ENCODE assay signal across 24 cellular contexts in the genomic region with DNA sequence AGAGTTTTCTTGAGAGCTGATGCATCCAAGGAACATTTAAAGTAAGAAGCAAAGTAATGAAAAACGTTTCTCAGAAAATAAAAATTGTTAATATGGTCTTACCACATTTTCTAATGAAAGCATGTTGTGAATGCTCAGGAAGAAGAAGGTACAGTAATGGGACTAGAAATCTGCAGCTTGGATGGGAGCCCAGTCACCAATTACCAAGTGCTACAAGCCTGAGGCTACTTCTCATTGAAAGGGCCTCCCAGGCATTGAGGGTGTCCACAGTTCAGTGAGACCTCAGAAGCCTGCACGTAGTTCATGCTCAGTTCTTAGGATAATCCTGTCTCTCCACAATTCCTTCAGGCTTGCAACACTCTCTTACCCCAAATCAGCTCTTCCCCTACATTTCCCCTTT. TPM values are rescaled to one million over a fixed set of nuclear protein-coding genes. Genes with fewer than 3 reads are reported as not detected.
DNase-seq lines count a peak whose midpoint lies in the region; ATAC-seq and TF ChIP-seq lines count a peak whose summit lies in the region.
"Had no signal": no experiment of that assay in that cellular context is flagged by ENCODE, and none has a peak within 500 bp of the region (broad histone marks: within the 10 kb centered on the region; RNA-seq: fewer than 3 reads in every experiment).

No MANE protein-coding gene starts in this region.

- H3K4me1 ChIP-seq in BE2C (peaks cover 33% of the 10 kb centered on the region), GM23338 (ENCODE audit: insufficient read depth) (peaks cover 12% of the 10 kb centered on the region), esophagus squamous epithelium (peaks cover 0 to 55% (median 0%) of the 10 kb centered on the region in 3 donors)
- H3K4me1 ChIP-seq: lower lobe of right lung, right lobe of liver had no signal

- TF ChIP-seq POLR2A in esophagus squamous epithelium (IDR thresholded peaks at IDR 0.05) = no peak

- peak overlapping the region; percentile 61; the same call in 1 of the 2 replicates for H3K4me2 ChIP-seq in GM23338
- H3K4me2 ChIP-seq: neural progenitor cell had no signal

- peaks cover 27% of the 10 kb centered on the region for H3K4me1 Mint-ChIP-seq in GM23338
- H3K4me1 Mint-ChIP-seq in mesothelial cell of epicardium = peaks cover 42% of the 10 kb centered on the region
- peaks cover 8% of the 10 kb centered on the region for H3K4me1 Mint-ChIP-seq in glutamatergic neuron (ENCODE audit: low read depth, unreplicated experiment)
- no peaks in the 10 kb centered on the region for H3K4me1 Mint-ChIP-seq in MCF 10A (ENCODE audit: insufficient read depth, unreplicated experiment)
- H3K4me1 Mint-ChIP-seq: activated naive CD4-positive, alpha-beta T cell treated with anti-CD3 and anti-CD28 coated beads, Interleukin-2, amount 10 ng/mL, durations not matched to agents 7 days and 5 days; neural progenitor cell had no signal

- no peaks in the 10 kb centered on the region for H3F3A ChIP-seq in GM23338 (replicated peaks; ENCODE audit: low read depth)

- H3K36me3 ChIP-seq in BE2C (no peaks in the 10 kb centered on the region), GM23338 (ENCODE audit: insufficient read depth) (no peaks in the 10 kb centered on the region), esophagus squamous epithelium (no peaks in the 10 kb centered on the region)
- H3K36me3 ChIP-seq: heart left ventricle, lower lobe of right lung, neural progenitor cell, right lobe of liver had no signal

- peaks cover 14% of the 10 kb centered on the region for H3K36me3 Mint-ChIP-seq in GM23338 (ENCODE audit: low read depth)
- peaks cover 10% of the 10 kb centered on the region for H3K36me3 Mint-ChIP-seq in mesothelial cell of epicardium
- H3K36me3 Mint-ChIP-seq in glutamatergic neuron (ENCODE audit: unreplicated experiment) = peaks cover 3% of the 10 kb centered on the region
- H3K36me3 Mint-ChIP-seq in MCF 10A (ENCODE audit: insufficient read depth, unreplicated experiment) = no peaks in the 10 kb centered on the region
- H3K36me3 Mint-ChIP-seq: activated naive CD4-positive, alpha-beta T cell treated with anti-CD3 and anti-CD28 coated beads, Interleukin-2, amount 10 ng/mL, durations not matched to agents 7 days and 5 days had no signal

- no peak overlapping the region for H3K4me3 Mint-ChIP-seq in GM23338
- no peak overlapping the region for H3K4me3 Mint-ChIP-seq in mesothelial cell of epicardium
- no peak overlapping the region for H3K4me3 Mint-ChIP-seq in glutamatergic neuron (ENCODE audit: unreplicated experiment)
- H3K4me3 Mint-ChIP-seq in MCF 10A (ENCODE audit: unreplicated experiment) = no peak overlapping the region
- H3K4me3 Mint-ChIP-seq: activated naive CD4-positive, alpha-beta T cell treated with anti-CD3 and anti-CD28 coated beads, Interleukin-2, amount 10 ng/mL, durations not matched to agents 7 days and 5 days; activated T-helper 1 cell treated with anti-CD3 and anti-CD28 coated beads, Interleukin-12 subunit alpha, Interleukin-12 subunit beta, Interleukin-2, Interleukin-4 antibody, amounts not matched to agents 30 ng/mL and 10 ng/mL and 1 ng/mL, durations not matched to agents 14 hours and 24 hours and 36 hours; CD4-positive, alpha-beta T cell; neural progenitor cell had no signal

- H3K27ac Mint-ChIP-seq in GM23338 = no peak overlapping the region
- H3K27ac Mint-ChIP-seq in mesothelial cell of epicardium = peak overlapping the region; percentile 18
- H3K27ac Mint-ChIP-seq in glutamatergic neuron (ENCODE audit: unreplicated experiment) = no peak overlapping the region
- no peak overlapping the region for H3K27ac Mint-ChIP-seq in MCF 10A (ENCODE audit: low read depth, unreplicated experiment)
- H3K27ac Mint-ChIP-seq: activated naive CD4-positive, alpha-beta T cell treated with anti-CD3 and anti-CD28 coated beads, Interleukin-2, amount 10 ng/mL, durations not matched to agents 7 days and 5 days; activated T-helper 1 cell treated with anti-CD3 and anti-CD28 coated beads, Interleukin-12 subunit alpha, Interleukin-12 subunit beta, Interleukin-2, Interleukin-4 antibody, amounts not matched to agents 30 ng/mL and 10 ng/mL and 1 ng/mL, durations not matched to agents 14 hours and 24 hours and 36 hours; CD4-positive, alpha-beta T cell; neural progenitor cell had no signal

- BruUV-seq in MCF 10A (replicated peaks; lab: Mats Ljungman, UMichigan) = no TSS peak

- POLR2A ChIA-PET in MCF 10A (lab: Yijun Ruan, JAX) = no interaction called here

- no peaks in the 10 kb centered on the region; the same call in 1 of the 2 replicates for H3K79me2 ChIP-seq in GM23338 (replicated peaks; ENCODE audit: insufficient read depth)

- no peak overlapping the region for H2AFZ ChIP-seq in GM23338
- H2AFZ ChIP-seq: GM23248, neural progenitor cell had no signal

- no peaks in the 10 kb centered on the region for H4K20me1 ChIP-seq in GM23338 (replicated peaks; ENCODE audit: insufficient read depth)

- ATAC-seq in GM23338 = no peak
- ATAC-seq: heart left ventricle, lower lobe of right lung, right lobe of liver had no signal

- H3K9me3 Mint-ChIP-seq in GM23338 (no peaks in the 10 kb centered on the region), mesothelial cell of epicardium (peaks cover 11% of the 10 kb centered on the region), glutamatergic neuron (ENCODE audit: unreplicated experiment) (no peaks in the 10 kb centered on the region), MCF 10A (ENCODE audit: unreplicated experiment) (no peaks in the 10 kb centered on the region)
- H3K9me3 Mint-ChIP-seq: activated T-helper 1 cell treated with anti-CD3 and anti-CD28 coated beads, Interleukin-12 subunit alpha, Interleukin-12 subunit beta, Interleukin-2, Interleukin-4 antibody, amounts not matched to agents 30 ng/mL and 10 ng/mL and 1 ng/mL, durations not matched to agents 14 hours and 24 hours and 36 hours had no signal

- TF ChIP-seq CTCF in BE2C (IDR thresholded peaks at IDR 0.05; ENCODE audit: low read depth, low read length) = no peak
- no peak for TF ChIP-seq CTCF in GM23338 (conservative IDR thresholded peaks at IDR 0.05; ENCODE audit: low read depth in 2 of 2)
- TF ChIP-seq CTCF in mesothelial cell of epicardium (IDR thresholded peaks at IDR 0.05; ENCODE audit: unreplicated experiment) = no peak
- no peak for TF ChIP-seq CTCF in esophagus squamous epithelium (IDR thresholded peaks at IDR 0.05)
- no peak for TF ChIP-seq CTCF in glutamatergic neuron (IDR thresholded peaks at IDR 0.05; ENCODE audit: partially characterized antibody, unreplicated experiment)
- no peak for TF ChIP-seq CTCF in MCF 10A (IDR thresholded peaks at IDR 0.05; ENCODE audit: unreplicated experiment)

- peaks cover 3% of the 10 kb centered on the region; the same call in 1 of the 2 replicates for H3K9me3 ChIP-seq in BE2C
- H3K9me3 ChIP-seq in esophagus squamous epithelium = peaks cover 0 to 4% (median 0%) of the 10 kb centered on the region in 3 donors
- H3K9me3 ChIP-seq: lower lobe of right lung, right lobe of liver had no signal

- DNase-seq in BE2C (peak; percentile 73), GM23338 (ENCODE audit: low spot score) (no peak), NCI-H446 (lab: John Stamatoyannopoulos, UW) (peak; percentile 58 to 71), mesothelial cell of epicardium (ENCODE audit: low spot score in 2 of 2, unreplicated experiment in 2 of 2) (no peak), esophagus squamous epithelium (lab: John Stamatoyannopoulos, UW) (no peak), glutamatergic neuron (no peak), MCF 10A (ENCODE audit: unreplicated experiment) (no peak)
- DNase-seq: activated CD4-positive, CD25-positive, alpha-beta regulatory T cell; activated naive CD4-positive, alpha-beta T cell treated with anti-CD3 and anti-CD28 coated beads, Interleukin-2, amount 10 ng/mL, durations not matched to agents 7 days and 5 days; CD4-positive, alpha-beta T cell; effector memory CD4-positive, alpha-beta T cell; GM23248; heart left ventricle; IMR-90; lower lobe of right lung; NCI-H774; right lobe of liver; stimulated activated CD4-positive, alpha-beta T cell treated with anti-CD3 and anti-CD28 coated beads, Interleukin-12 subunit alpha, Interleukin-12 subunit beta, amount 100 ng/mL, for 4 hours; stimulated activated CD4-positive, alpha-beta T cell treated with anti-CD3 and anti-CD28 coated beads, Interleukin-4, amount 100 ng/mL, for 1 hour; trophoblast cell had no signal

- CTCF ChIA-PET in MCF 10A (lab: Yijun Ruan, JAX) = no interaction called here

- H3K4me3 ChIP-seq in BE2C (ENCODE audit: low read depth, low read length) (no peak overlapping the region; the same call in 1 of the 2 replicates), GM23338 (no peak overlapping the region), esophagus squamous epithelium (no peak overlapping the region)
- H3K4me3 ChIP-seq: coronary artery, GM23248, heart left ventricle, lower lobe of right lung, neural progenitor cell, right lobe of liver had no signal

- no peak overlapping the region for H3K27ac ChIP-seq in GM23338 (ENCODE audit: low read depth)
- no peak overlapping the region for H3K27ac ChIP-seq in esophagus squamous epithelium
- H3K27ac ChIP-seq: coronary artery, GM23248, heart left ventricle, lower lobe of right lung, neural progenitor cell, right lobe of liver had no signal

- H3K27me3 Mint-ChIP-seq in GM23338 (ENCODE audit: insufficient read depth, low read depth, poor library complexity) (no peaks in the 10 kb centered on the region), mesothelial cell of epicardium (ENCODE audit: low read depth) (no peaks in the 10 kb centered on the region), glutamatergic neuron (ENCODE audit: unreplicated experiment) (no peaks in the 10 kb centered on the region), MCF 10A (ENCODE audit: insufficient read depth, unreplicated experiment) (peaks cover 51% of the 10 kb centered on the region)
- H3K27me3 Mint-ChIP-seq: activated naive CD4-positive, alpha-beta T cell treated with anti-CD3 and anti-CD28 coated beads, Interleukin-2, amount 10 ng/mL, durations not matched to agents 7 days and 5 days; CD4-positive, alpha-beta T cell had no signal

- intact Hi-C loops in esophagus squamous epithelium (cut with DNase I) = no loop called here
- intact Hi-C loops in MCF 10A (cut with micrococcal nuclease) = no loop called here

- H3K9me2 ChIP-seq in GM23338 (ENCODE audit: insufficient read depth) = peaks cover 12% of the 10 kb centered on the region; the same call in 1 of the 2 replicates

- 48 to 53% methylated on average over 2 of the region's 2 CpGs for WGBS in esophagus squamous epithelium, 2 donors

- H3K27me3 ChIP-seq in BE2C (no peaks in the 10 kb centered on the region), GM23338 (ENCODE audit: insufficient read depth) (no peaks in the 10 kb centered on the region), esophagus squamous epithelium (no peaks in the 10 kb centered on the region)
- H3K27me3 ChIP-seq: heart left ventricle, neural progenitor cell, right lobe of liver had no signal

TF ChIP-seq in GM23338, 12 proteins besides CTCF, POLR2A, EP300 and RAD21 (continues in another document):
- no peak for TF ChIP-seq NANOG (IDR thresholded peaks at IDR 0.05; ENCODE audit: borderline replicate concordance)

RNA-seq across cellular contexts. Expression of gene PTN, which starts 17.6 kb away (rescaled TPM):
- polyA plus RNA-seq in BE2C (2012; ENCODE audit: insufficient read depth, insufficient read length, low read depth) = 367 TPM
- 18.5 and 20.1 TPM in 2 replicates for total RNA-seq in GM23338 (2014; rRNA removed; shearing (Covaris generic))
- 39.4 and 42.2 TPM in 2 replicates for polyA plus RNA-seq in GM23338 (2016; fragmentation: Nextera tagmentation; extraction: Ambion mirVana)
- 145 to 179 TPM (median 164 TPM) in 3 replicates for total RNA-seq in mesothelial cell of epicardium
- 10 to 100 TPM; 22.4 to 95.9 (median 82.9) TPM for total RNA-seq in esophagus squamous epithelium
- 40.0 TPM for total RNA-seq in glutamatergic neuron (ENCODE audit: unreplicated experiment)
- total RNA-seq in MCF 10A (2022) = 0.26 TPM in 1 of 2 replicates, not detected in the other
- total RNA-seq: activated T-helper 1 cell treated with anti-CD3 and anti-CD28 coated beads, Interleukin-12 subunit alpha, Interleukin-12 subunit beta, Interleukin-2, Interleukin-4 antibody, amounts not matched to agents 30 ng/mL and 10 ng/mL and 1 ng/mL, durations not matched to agents 14 hours and 24 hours and 36 hours; CD4-positive, alpha-beta T cell; T-helper 1 cell treated with Interleukin-12 subunit alpha and Interleukin-12 subunit beta and Interleukin-4 antibody, amounts not matched to agents 30 ng/mL and 1 ng/mL, for 36 hours had no signal

Comparison
In these comparisons a context has a peak if more than half of its experiments do, and no peak if none do; other contexts are left out.
1. DNase-seq: peak in BE2C (single experiment) and NCI-H446 (2 of 2); none in GM23338 (single experiment), mesothelial cell of epicardium (0 of 2), esophagus squamous epithelium (single experiment), glutamatergic neuron (single experiment) and MCF 10A (single experiment).
2. RNA of gene PTN, which starts 17.6 kb away (total RNA-seq): 145 to 179 TPM in mesothelial cell of epicardium, 22.4 to 95.9 TPM in esophagus squamous epithelium, 40.0 TPM in glutamatergic neuron (single experiment) and 18.5 to 20.1 TPM in GM23338; 0.26 TPM in MCF 10A; every median in the first group is over 10 times any median in the second.